Comparison of ENCODE assay signal across 8 cellular contexts in the genomic region with DNA sequence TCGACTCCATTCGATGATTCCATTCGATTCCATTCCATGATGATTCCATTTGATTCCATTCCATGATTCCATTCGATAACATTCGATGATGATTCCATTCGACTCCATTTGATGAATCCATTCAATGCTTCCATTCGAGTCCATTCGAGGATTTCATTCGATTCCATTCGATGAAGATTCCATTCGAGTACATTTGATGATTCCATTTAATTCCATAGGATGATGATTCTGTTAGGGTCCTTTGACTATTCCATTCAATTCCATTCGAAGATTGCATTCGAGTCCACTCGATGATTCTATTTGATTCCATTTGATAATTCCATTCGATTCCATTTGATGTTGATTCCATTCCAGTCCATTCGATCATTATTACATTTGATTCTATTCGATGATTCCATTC.
DNase-seq lines count a peak whose midpoint lies in the region; TF ChIP-seq lines count a peak whose summit lies in the region.
"Not testable (repeated sequence)": the region's sequence is repeated elsewhere in the genome, so short reads cannot be mapped to it uniquely, and the experiment has no call there.

No MANE protein-coding gene starts in this region.

- not testable (repeated sequence) for H4K8ac ChIP-seq in mesenchymal stem cell (ENCODE audit: low read length)

- H3K18ac ChIP-seq in mesenchymal stem cell (ENCODE audit: low read depth in 1 of 2, low read length in 2 of 2): not testable (repeated sequence)

- not testable (repeated sequence) for H2BK12ac ChIP-seq in mesenchymal stem cell (ENCODE audit: low read length in 2 of 2)

- H3K4me1 ChIP-seq in adipocyte (ENCODE audit: control insufficient read depth, insufficient read depth, low read length); fibroblast of lung (ENCODE audit: control insufficient read depth, extremely low read depth, insufficient read depth, low read length); hepatocyte (ENCODE audit: insufficient read depth); mesenchymal stem cell (ENCODE audit: control insufficient read depth, insufficient read depth, low read depth, low read length): not testable (repeated sequence)

- H3K27me3 ChIP-seq in adipocyte (replicated peaks; ENCODE audit: control insufficient read depth, insufficient read depth, low read length); fibroblast of lung (ENCODE audit: control insufficient read depth, insufficient read depth, low read length); hepatocyte; mesenchymal stem cell (ENCODE audit: control insufficient read depth in 1 of 2, insufficient read depth in 1 of 2, low read length in 2 of 2): not testable (repeated sequence)

- not testable (repeated sequence) for H3K27ac ChIP-seq in fibroblast of lung (ENCODE audit: insufficient read depth, low read length); hepatocyte; mesenchymal stem cell (ENCODE audit: low read length, poor library complexity, severe bottlenecking)

- H2BK5ac ChIP-seq in mesenchymal stem cell (ENCODE audit: low read depth, low read length, poor library complexity, severe bottlenecking): not testable (repeated sequence)

- not testable (repeated sequence) for H2AFZ ChIP-seq in fibroblast of lung (ENCODE audit: low read length); hepatocyte; mesenchymal stem cell (ENCODE audit: low read depth, low read length)

- not testable (repeated sequence) for H2BK15ac ChIP-seq in mesenchymal stem cell (ENCODE audit: low read depth, poor library complexity, severe bottlenecking)

- not testable (repeated sequence) for H3K14ac ChIP-seq in mesenchymal stem cell (ENCODE audit: low read length in 2 of 2)

- H4K91ac ChIP-seq in mesenchymal stem cell (ENCODE audit: low read length): not testable (repeated sequence)

- H3K9me3 ChIP-seq in adipocyte (ENCODE audit: control insufficient read depth, low read length); fibroblast of lung (ENCODE audit: control insufficient read depth, insufficient read depth, low read depth, low read length); hepatocyte (ENCODE audit: low read depth); mesenchymal stem cell (ENCODE audit: control insufficient read depth, low read length): not testable (repeated sequence)

- DNase-seq in G401 (ENCODE audit: low spot score): peak; percentile 2
- DNase-seq in NB4 (ENCODE audit: low read depth): peak; percentile 11
- peak; percentile 2 for DNase-seq in adipocyte (ENCODE audit: low read depth)
- DNase-seq in dedifferentiated amniotic fluid mesenchymal stem cell (ENCODE audit: extremely low spot score): peak; percentile 56
- DNase-seq in fibroblast of lung (ENCODE audit: low read depth in 2 of 2): peak; percentile 6 to 13
- DNase-seq in hepatocyte (ENCODE audit: low spot score): peak; percentile 18
- peak; percentile 7 for DNase-seq in mesenchymal stem cell
- peak; percentile 6 for DNase-seq in superior temporal gyrus (ENCODE audit: extremely low spot score)

- not testable (repeated sequence) for H3K23ac ChIP-seq in mesenchymal stem cell (ENCODE audit: low read length in 2 of 2)

- TF ChIP-seq CTCF in NB4 (IDR thresholded peaks at IDR 0.05; ENCODE audit: low read depth, low read length); fibroblast of lung (conservative IDR thresholded peaks at IDR 0.05 in 1 of 2, IDR thresholded peaks at IDR 0.05 in 1 of 2; ENCODE audit: low read depth in 1 of 2, low read length in 2 of 2); hepatocyte (IDR thresholded peaks at IDR 0.05; ENCODE audit: poor library complexity): not testable (repeated sequence)

- not testable (repeated sequence) for H3K9ac ChIP-seq in adipocyte (ENCODE audit: low read length); fibroblast of lung (ENCODE audit: insufficient read depth, low read length); mesenchymal stem cell (ENCODE audit: low read length)

- H2BK120ac ChIP-seq in mesenchymal stem cell (ENCODE audit: low read depth, low read length): not testable (repeated sequence)

- not testable (repeated sequence) for TF ChIP-seq POLR2A in NB4 (IDR thresholded peaks at IDR 0.05; ENCODE audit: extremely low read depth, insufficient read length)

- in situ Hi-C loops in G401 (cut with HindIII; ENCODE audit: low sequenced_read_pairs): not testable (repeated sequence)

- not testable (repeated sequence) for H3K4me2 ChIP-seq in fibroblast of lung (ENCODE audit: extremely low read depth, insufficient read depth, low read length); hepatocyte; mesenchymal stem cell (ENCODE audit: low read length, poor library complexity, severe bottlenecking)

- not testable (repeated sequence) for H3K4me3 ChIP-seq in NB4 (ENCODE audit: low read depth, low read length); adipocyte (ENCODE audit: low read length); fibroblast of lung (replicated peaks in 1 of 4; ENCODE audit: control extremely low read depth in 1 of 4, insufficient read depth in 1 of 4, low read depth in 3 of 4, low read length in 4 of 4); hepatocyte; mesenchymal stem cell (ENCODE audit: insufficient read depth in 1 of 2, low read depth in 1 of 2, low read length in 2 of 2)

- not testable (repeated sequence) for H3K79me1 ChIP-seq in mesenchymal stem cell (replicated peaks; ENCODE audit: low read length, poor library complexity, severe bottlenecking)

- H4K20me1 ChIP-seq in fibroblast of lung (ENCODE audit: control insufficient read depth, extremely low read depth, insufficient read depth, low read length); hepatocyte (ENCODE audit: insufficient read depth, poor library complexity, severe bottlenecking): not testable (repeated sequence)

- not testable (repeated sequence) for H3K36me3 ChIP-seq in adipocyte (ENCODE audit: control insufficient read depth, insufficient read depth, low read length, severe bottlenecking); fibroblast of lung (ENCODE audit: control insufficient read depth, insufficient read depth, low read length); hepatocyte (replicated peaks; ENCODE audit: insufficient read depth, low read depth); mesenchymal stem cell (ENCODE audit: control insufficient read depth in 1 of 2, insufficient read depth in 2 of 2, low read depth in 1 of 2, low read length in 2 of 2)

- not testable (repeated sequence) for H3K79me2 ChIP-seq in fibroblast of lung (ENCODE audit: control insufficient read depth, insufficient read depth, low read length); hepatocyte

- H3K4ac ChIP-seq in mesenchymal stem cell (ENCODE audit: low read depth in 1 of 2, low read length in 2 of 2): not testable (repeated sequence)

- H3K9me2 ChIP-seq in hepatocyte (replicated peaks; ENCODE audit: insufficient read depth): not testable (repeated sequence)

- H2AK5ac ChIP-seq in mesenchymal stem cell (ENCODE audit: low read length, severe bottlenecking): not testable (repeated sequence)

- 89% methylated on average over 17 of the region's 17 CpGs for WGBS in hepatocyte (ENCODE audit: low lambda C conversion rate, missing lambda C conversion rate)
- 83% methylated on average over 17 of the region's 17 CpGs for WGBS in mesenchymal stem cell

Comparison
In these comparisons a context has a peak if more than half of its experiments do, and no peak if none do; other contexts are left out.
1. DNase-seq: peak in every context shown above with its lines; median percentile 56 in dedifferentiated amniotic fluid mesenchymal stem cell; 18 in hepatocyte; 11 in NB4; 10 in fibroblast of lung; 7 in mesenchymal stem cell; 6 in superior temporal gyrus; 2 in G401; 2 in adipocyte.